14 cellular contexts compared by ENCODE assay signal in the genomic region with DNA sequence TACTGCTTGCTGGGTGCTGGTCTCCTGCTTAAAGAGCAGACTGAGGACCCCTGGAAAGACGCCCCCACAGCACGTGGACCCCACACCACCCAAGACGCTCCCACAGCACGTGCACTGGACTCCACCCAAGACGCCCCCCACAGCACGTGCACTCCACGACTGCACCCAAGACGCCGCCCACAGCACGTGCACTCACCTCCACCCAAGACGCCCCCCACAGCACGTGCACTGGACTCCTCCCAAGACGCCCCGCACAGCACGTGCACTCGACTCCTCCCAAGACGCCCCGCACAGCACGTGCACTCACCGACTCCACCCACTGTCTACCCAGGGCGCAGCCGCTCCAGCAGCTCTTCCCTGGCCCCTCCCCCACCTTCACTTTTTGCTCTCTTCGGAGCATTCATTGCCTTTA. TPM values are rescaled to one million over a fixed set of nuclear protein-coding genes. Genes with fewer than 3 reads are reported as not detected.
A peak's percentile ranks its signal among the peaks of the same experiment; 100 is the strongest.
DNase-seq lines count a peak whose midpoint lies in the region; ATAC-seq and TF ChIP-seq lines count a peak whose summit lies in the region.
"Had no signal": no experiment of that assay in that cellular context is flagged by ENCODE, and none has a peak within 500 bp of the region (broad histone marks: within the 10 kb centered on the region; RNA-seq: fewer than 3 reads in every experiment).

No MANE protein-coding gene starts in this region.

- peaks cover 6 to 20% of the 10 kb centered on the region in 2 experiments for H3K4me1 ChIP-seq in trophoblast cell (ENCODE audit: control insufficient read depth in 1 of 2, insufficient read depth in 2 of 2, low read length in 2 of 2)

- peaks cover 4 to 5% of the 10 kb centered on the region in 2 experiments for H3K36me3 ChIP-seq in trophoblast cell (ENCODE audit: control insufficient read depth in 1 of 2, insufficient read depth in 2 of 2, low read length in 2 of 2)

- H3K9ac ChIP-seq in trophoblast cell (ENCODE audit: low read length): no peak overlapping the region

- H3K27ac ChIP-seq in trophoblast cell (ENCODE audit: low read depth, low read length): no peak overlapping the region

- no peak overlapping the region for H4K8ac ChIP-seq in trophoblast cell (ENCODE audit: low read depth, low read length)

- H3K4ac ChIP-seq in trophoblast cell (ENCODE audit: low read depth, low read length): peak overlapping the region; percentile 1

- H3K79me1 ChIP-seq in trophoblast cell (ENCODE audit: low read length): no peaks in the 10 kb centered on the region

- peaks cover 3% of the 10 kb centered on the region for H3K9me3 ChIP-seq in trophoblast cell (ENCODE audit: insufficient read depth, low read depth, low read length)

- H3K27me3 Mint-ChIP-seq in endothelial cell (ENCODE audit: unreplicated experiment): peaks cover 11% of the 10 kb centered on the region
- H3K27me3 Mint-ChIP-seq: activated naive CD8-positive, alpha-beta T cell treated with anti-CD3 and anti-CD28 coated beads, Interleukin-2, amount 10 ng/mL, durations not matched to agents 7 days and 5 days; CD4-positive, alpha-beta memory T cell had no signal

- ATAC-seq in HG03175 (IDR thresholded peaks at IDR 0.05; ENCODE audit: unreplicated experiment): no peak
- ATAC-seq in HG03571 (IDR thresholded peaks at IDR 0.05; ENCODE audit: unreplicated experiment): no peak
- ATAC-seq: left lobe of liver had no signal

- peak overlapping the region; percentile 72 for H3K4me3 Mint-ChIP-seq in endothelial cell (ENCODE audit: unreplicated experiment)
- H3K4me3 Mint-ChIP-seq: activated naive CD8-positive, alpha-beta T cell treated with anti-CD3 and anti-CD28 coated beads, Interleukin-2, amount 10 ng/mL, durations not matched to agents 7 days and 5 days had no signal

- peaks cover 57% of the 10 kb centered on the region for H3K4me1 Mint-ChIP-seq in endothelial cell (ENCODE audit: unreplicated experiment)

- H3K27me3 ChIP-seq in trophoblast cell (ENCODE audit: insufficient read depth, low read length): no peaks in the 10 kb centered on the region

- no peak overlapping the region for H2AK5ac ChIP-seq in trophoblast cell (ENCODE audit: low read length)

- no CpG with 5 or more reads among the region's 23 CpGs for WGBS in trophoblast cell (ENCODE audit: extremely low coverage, insufficient coverage, insufficient read length)

- no peak overlapping the region for H3K14ac ChIP-seq in trophoblast cell (ENCODE audit: low read length)

- H3K36me3 Mint-ChIP-seq in endothelial cell (ENCODE audit: low read depth, unreplicated experiment): peaks cover 26% of the 10 kb centered on the region

- peak overlapping the region; percentile 2 for H3K18ac ChIP-seq in trophoblast cell (ENCODE audit: low read length)

- no peak overlapping the region for H2BK5ac ChIP-seq in trophoblast cell (ENCODE audit: low read depth, low read length, poor library complexity)

- H3K23ac ChIP-seq in trophoblast cell (ENCODE audit: low read length): no peak overlapping the region

- DNase-seq in ELF-1 (ENCODE audit: low read depth, low spot score) (peak; percentile 74), RPMI7951 (ENCODE audit: low read depth) (peak; percentile 3), endothelial cell (ENCODE audit: low spot score) (no peak), trophoblast cell (no peak), HCEC 1CT (no peak)
- no peak for DNase-seq in activated naive CD4-positive, alpha-beta T cell treated with anti-CD3 and anti-CD28 coated beads, Interleukin-2, amount 50 U/mL, for 16 hours
- DNase-seq: activated CD8-positive, alpha-beta memory T cell treated with anti-CD3 and anti-CD28 coated beads for 24 hours; activated naive CD8-positive, alpha-beta T cell treated with anti-CD3 and anti-CD28 coated beads, Interleukin-2, amount 10 ng/mL, durations not matched to agents 7 days and 5 days; KBM-7; NCI-H187 had no signal

- H3K4me3 ChIP-seq in trophoblast cell (ENCODE audit: low read depth, low read length): peak overlapping the region; percentile 38

- peak overlapping the region; percentile 4 for H3K27ac Mint-ChIP-seq in endothelial cell (ENCODE audit: unreplicated experiment)
- H3K27ac Mint-ChIP-seq: activated naive CD8-positive, alpha-beta T cell treated with anti-CD3 and anti-CD28 coated beads, Interleukin-2, amount 10 ng/mL, durations not matched to agents 7 days and 5 days had no signal

- no peaks in the 10 kb centered on the region for H3K9me3 Mint-ChIP-seq in endothelial cell (ENCODE audit: unreplicated experiment)
- H3K9me3 Mint-ChIP-seq: activated naive CD8-positive, alpha-beta T cell treated with anti-CD3 and anti-CD28 coated beads, Interleukin-2, amount 10 ng/mL, durations not matched to agents 7 days and 5 days; CD4-positive, alpha-beta memory T cell had no signal

- H2BK12ac ChIP-seq in trophoblast cell (ENCODE audit: low read length): no peak overlapping the region

- H3K4me2 ChIP-seq in trophoblast cell (ENCODE audit: low read length): no peak overlapping the region

- H4K91ac ChIP-seq in trophoblast cell (ENCODE audit: low read depth, low read length): no peak overlapping the region

- peaks cover 9% of the 10 kb centered on the region for H3K79me2 ChIP-seq in trophoblast cell (ENCODE audit: control insufficient read depth, insufficient read depth, low read length, poor library complexity)

- H4K12ac ChIP-seq in trophoblast cell (ENCODE audit: low read depth, low read length): no peak overlapping the region

- TF ChIP-seq CTCF in endothelial cell (IDR thresholded peaks at IDR 0.05; ENCODE audit: unreplicated experiment): no peak

- no peak overlapping the region for H2AFZ ChIP-seq in trophoblast cell (ENCODE audit: insufficient read depth, low read length, poor library complexity)

- H2BK120ac ChIP-seq in trophoblast cell (ENCODE audit: insufficient read depth, low read length, poor library complexity): no peak overlapping the region

RNA-seq across cellular contexts. Expression of a gene that starts 50.5 kb away (rescaled TPM):
- total RNA-seq in RPMI7951 (2014; rRNA removed; shearing (Covaris generic)): 11.5 and 18.8 TPM in 2 replicates
- total RNA-seq in endothelial cell (ENCODE audit: unreplicated experiment): 120 TPM
- polyA plus RNA-seq in trophoblast cell (2013): 39.4 and 40.8 TPM in 2 replicates

Comparison
In these comparisons a context has a peak if more than half of its experiments do, and no peak if none do; other contexts are left out.
1. DNase-seq: peak in ELF-1 (single experiment) and RPMI7951 (single experiment); none in endothelial cell (single experiment), trophoblast cell (0 of 2), activated naive CD4-positive, alpha-beta T cell treated with anti-CD3 and anti-CD28 coated beads, Interleukin-2, amount 50 U/mL, for 16 hours (single experiment) and HCEC 1CT (single experiment).